ENCODE assay signal across 8 cellular contexts in the genomic region with DNA sequence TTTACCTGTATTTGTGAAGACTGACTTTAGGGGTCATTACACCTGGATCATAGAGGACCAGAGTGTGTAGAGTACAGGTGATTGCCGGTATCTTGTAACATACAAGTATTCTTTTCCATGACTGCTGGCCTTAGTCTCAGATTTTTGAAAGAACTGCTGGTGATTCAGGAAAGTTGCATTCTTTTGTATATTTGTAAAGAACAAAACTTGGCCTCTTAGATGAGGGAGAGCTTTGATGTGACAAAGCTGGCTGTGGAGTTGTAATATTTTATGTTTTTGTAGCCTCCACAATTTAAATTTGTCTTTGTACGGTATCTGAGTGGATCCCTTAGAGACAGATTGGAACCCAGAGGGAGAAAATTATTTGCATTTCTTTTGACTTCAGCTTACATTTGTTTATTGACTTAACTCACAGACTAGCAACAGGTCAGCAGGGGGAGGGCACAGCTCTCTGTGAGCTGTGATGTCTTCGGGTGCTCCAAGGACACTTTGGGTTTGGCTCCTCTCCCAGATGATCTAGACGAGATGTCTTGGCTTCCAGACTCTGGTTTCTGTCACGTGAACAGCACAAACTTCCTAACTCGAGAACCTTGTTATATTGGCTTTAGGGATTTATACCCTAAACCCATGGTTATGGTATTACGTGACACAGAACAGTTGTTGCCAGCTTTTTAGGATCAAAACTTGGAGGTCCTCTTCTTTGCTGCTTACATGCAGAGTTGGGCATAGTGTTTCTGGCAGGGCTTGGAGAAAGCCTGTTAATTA.
DNase-seq lines count a peak whose midpoint lies in the region; ATAC-seq and TF ChIP-seq lines count a peak whose summit lies in the region.

No MANE protein-coding gene starts in this region.

- no peaks in the 10 kb centered on the region for H3K9me3 ChIP-seq in colonic mucosa

- no peak for ATAC-seq in HG02571 (IDR thresholded peaks at IDR 0.05; ENCODE audit: unreplicated experiment)

- H3K27ac ChIP-seq in colonic mucosa: no peak overlapping the region

- H3K27me3 ChIP-seq in colonic mucosa: no peaks in the 10 kb centered on the region

- no peaks in the 10 kb centered on the region for H3K36me3 ChIP-seq in colonic mucosa

- no peak for TF ChIP-seq CTCF in AG09319 (IDR thresholded peaks at IDR 0.05; ENCODE audit: low read depth, low read length)
- no peak for TF ChIP-seq CTCF in colonic mucosa (IDR thresholded peaks at IDR 0.05)

- H3K4me3 ChIP-seq in colonic mucosa: no peak overlapping the region

- no peak overlapping the region for H3K9ac ChIP-seq in colonic mucosa (ENCODE audit: low read depth in 2 of 2, low read length in 2 of 2)

- H3K4me1 ChIP-seq in colonic mucosa: no peaks in the 10 kb centered on the region

- intact Hi-C loops in colonic mucosa (cut with DNase I): no loop called here

- peak; percentile 93 for DNase-seq in AG09319 (ENCODE audit: extremely low read depth, low read depth)
- peak; percentile 91 for DNase-seq in LHCN-M2 (ENCODE audit: low read depth)
- peak; percentile 68 for DNase-seq in colonic mucosa
- DNase-seq in mucosa of gallbladder (ENCODE audit: low spot score): peak; percentile 88
- DNase-seq in OCI-M2 (lab: John Stamatoyannopoulos, UW; ENCODE audit: unreplicated experiment): no peak
- DNase-seq in NK-92 treated with Interleukin-12 subunit alpha and Interleukin-12 subunit beta, amount 100 ng/mL, for 24 hours (lab: John Stamatoyannopoulos, UW): no peak
- DNase-seq in GOT3 (lab: John Stamatoyannopoulos, UW): no peak

Comparison
In these comparisons a context has a peak if more than half of its experiments do, and no peak if none do; other contexts are left out.
1. DNase-seq: peak in AG09319 (single experiment), LHCN-M2 (single experiment), colonic mucosa (single experiment) and mucosa of gallbladder (single experiment); none in OCI-M2 (single experiment), NK-92 treated with Interleukin-12 subunit alpha and Interleukin-12 subunit beta, amount 100 ng/mL, for 24 hours (single experiment) and GOT3 (single experiment).